12 cellular contexts compared by ENCODE assay signal in the genomic region with DNA sequence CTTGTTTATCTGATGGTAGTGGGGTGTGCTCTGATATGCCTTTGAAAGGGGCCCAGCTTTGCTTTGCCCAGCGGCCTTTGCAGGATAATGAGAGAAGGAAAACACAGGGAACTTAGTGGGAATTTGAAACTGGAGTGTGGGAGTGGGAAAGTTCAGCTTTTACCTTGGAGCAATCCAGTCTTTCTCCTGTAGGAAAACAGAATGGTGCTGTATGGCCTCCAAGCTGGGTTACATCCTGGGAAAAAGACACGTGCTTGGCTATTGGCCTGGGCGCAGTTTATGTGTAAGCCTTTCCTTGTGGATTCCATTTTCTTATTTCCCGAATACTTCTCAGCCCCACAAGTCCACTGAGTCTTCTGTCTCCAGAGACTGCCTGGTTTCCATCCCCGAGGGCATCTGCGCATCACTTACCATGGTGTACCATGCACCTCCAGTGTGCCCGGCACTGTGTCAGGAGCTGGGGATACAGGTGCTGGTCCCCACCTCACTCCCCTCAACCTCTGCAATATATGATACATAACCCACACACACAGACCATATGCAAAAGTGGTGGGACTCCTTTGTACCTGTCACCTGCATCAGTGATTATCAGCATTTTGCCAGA. TPM values are rescaled to one million over a fixed set of nuclear protein-coding genes. Genes with fewer than 3 reads are reported as not detected.
A peak's percentile ranks its signal among the peaks of the same experiment; 100 is the strongest.
DNase-seq lines count a peak whose midpoint lies in the region; ATAC-seq and TF ChIP-seq lines count a peak whose summit lies in the region.
"Had no signal": no experiment of that assay in that cellular context is flagged by ENCODE, and none has a peak within 500 bp of the region (broad histone marks: within the 10 kb centered on the region; RNA-seq: fewer than 3 reads in every experiment).

No MANE protein-coding gene starts in this region.

- H3K4me1 Mint-ChIP-seq in activated CD4-positive, alpha-beta memory T cell treated with anti-CD3 and anti-CD28 coated beads, Interleukin-2, amount 10 ng/mL, durations not matched to agents 7 days and 5 days = peaks cover 99% of the 10 kb centered on the region
- peaks cover 92% of the 10 kb centered on the region for H3K4me1 Mint-ChIP-seq in activated CD4-positive, alpha-beta memory T cell treated with anti-CD3 and anti-CD28 coated beads for 36 hours (ENCODE audit: low read depth)
- peaks cover 85% of the 10 kb centered on the region for H3K4me1 Mint-ChIP-seq in nephron

- no peak overlapping the region for H3K4me3 Mint-ChIP-seq in activated CD4-positive, alpha-beta memory T cell treated with anti-CD3 and anti-CD28 coated beads, Interleukin-2, amount 10 ng/mL, durations not matched to agents 7 days and 5 days
- no peak overlapping the region for H3K4me3 Mint-ChIP-seq in activated CD4-positive, alpha-beta memory T cell treated with anti-CD3 and anti-CD28 coated beads for 36 hours
- peak overlapping the region in 1 of 3 experiments; percentile 40 for H3K4me3 Mint-ChIP-seq in nephron
- H3K4me3 Mint-ChIP-seq: brain had no signal

- peaks cover 93% of the 10 kb centered on the region in 2 donors for H3K4me1 ChIP-seq in duodenal mucosa (ENCODE audit: control insufficient read depth in 1 of 2, insufficient read depth in 2 of 2, low read length in 2 of 2)
- H3K4me1 ChIP-seq in transverse colon = peaks cover 65 to 97% (median 93%) of the 10 kb centered on the region in 4 donors

- H3K27ac Mint-ChIP-seq in activated CD4-positive, alpha-beta memory T cell treated with anti-CD3 and anti-CD28 coated beads, Interleukin-2, amount 10 ng/mL, durations not matched to agents 7 days and 5 days = peak overlapping the region; percentile 91
- H3K27ac Mint-ChIP-seq in activated CD4-positive, alpha-beta memory T cell treated with anti-CD3 and anti-CD28 coated beads for 36 hours = no peak overlapping the region
- H3K27ac Mint-ChIP-seq in nephron = peak overlapping the region; percentile 57 to 91 (median 76)

- H3K27me3 ChIP-seq in duodenal mucosa (ENCODE audit: control insufficient read depth in 1 of 2, insufficient read depth in 2 of 2, low read length in 2 of 2) (no peaks in the 10 kb centered on the region), transverse colon (no peaks in the 10 kb centered on the region)

- H3K36me3 ChIP-seq in duodenal mucosa (ENCODE audit: control insufficient read depth in 1 of 2, insufficient read depth in 2 of 2, low read length in 2 of 2) = peaks cover 11 to 13% of the 10 kb centered on the region in 2 donors
- no peaks in the 10 kb centered on the region for H3K36me3 ChIP-seq in transverse colon

- no peaks in the 10 kb centered on the region for H3K27me3 Mint-ChIP-seq in activated CD4-positive, alpha-beta memory T cell treated with anti-CD3 and anti-CD28 coated beads, Interleukin-2, amount 10 ng/mL, durations not matched to agents 7 days and 5 days
- H3K27me3 Mint-ChIP-seq in activated CD4-positive, alpha-beta memory T cell treated with anti-CD3 and anti-CD28 coated beads for 36 hours = no peaks in the 10 kb centered on the region
- H3K27me3 Mint-ChIP-seq in nephron (ENCODE audit: low read depth) = no peaks in the 10 kb centered on the region
- H3K27me3 Mint-ChIP-seq: brain had no signal

- H3K4me3 ChIP-seq in duodenal mucosa (ENCODE audit: low read depth in 1 of 2, low read length in 2 of 2) (no peak overlapping the region), transverse colon (no peak overlapping the region)

- in situ Hi-C loops in transverse colon (cut with MboI; ENCODE audit: low pct_ligation_motif_present in 1 of 4, low pct_unique_long_range_greater_than_20kb in 1 of 4, low sequenced_read_pairs in 3 of 4) = no loop called here

- no peak for DNase-seq in activated CD4-positive, alpha-beta memory T cell treated with anti-CD3 and anti-CD28 coated beads, Interleukin-2, amount 10 ng/mL, durations not matched to agents 7 days and 5 days
- DNase-seq in activated CD4-positive, alpha-beta memory T cell treated with anti-CD3 and anti-CD28 coated beads for 36 hours = no peak
- DNase-seq in transverse colon (no peak), HUDEP-2 (lab: John Stamatoyannopoulos, UW; ENCODE audit: unreplicated experiment in 76 of 76) (no peak)
- DNase-seq: foreskin fibroblast, H7, NCI-H1092 treated with DMSO at 0.1 percent for 48 hours had no signal

- 80 to 100% methylated on average over 2 to 7 of the region's 7 CpGs for WGBS in transverse colon (ENCODE audit: low coverage in 1 of 2), 2 donors

- peak overlapping the region; percentile 51 to 54 for H3K9ac ChIP-seq in duodenal mucosa (ENCODE audit: low read depth in 1 of 2, low read length in 2 of 2)

- TF ChIP-seq EP300 in transverse colon (IDR thresholded peaks at IDR 0.05; ENCODE audit: low read depth) = no peak

- TF ChIP-seq CTCF in nephron (IDR thresholded peaks at IDR 0.05; ENCODE audit: unreplicated experiment in 3 of 3) (no peak), transverse colon (IDR thresholded peaks at IDR 0.05) (no peak)

- POLR2A ChIA-PET in activated CD4-positive, alpha-beta memory T cell treated with anti-CD3 and anti-CD28 coated beads, Interleukin-2, amount 10 ng/mL, durations not matched to agents 7 days and 5 days (lab: Charles Lee) = interaction anchor here (1.0 to 2.3 kb wide), 3 partner anchors 11 to 252 kb away, joined by 3 to 6 read pairs (median 3); partner anchors contain the start of genes MRPS12 and SARS2
- POLR2A ChIA-PET in activated CD4-positive, alpha-beta memory T cell treated with anti-CD3 and anti-CD28 coated beads for 36 hours (lab: Charles Lee) = no interaction called here

- peaks cover 66% of the 10 kb centered on the region for H3K36me3 Mint-ChIP-seq in activated CD4-positive, alpha-beta memory T cell treated with anti-CD3 and anti-CD28 coated beads, Interleukin-2, amount 10 ng/mL, durations not matched to agents 7 days and 5 days (ENCODE audit: low read depth)
- H3K36me3 Mint-ChIP-seq in activated CD4-positive, alpha-beta memory T cell treated with anti-CD3 and anti-CD28 coated beads for 36 hours = peaks cover 3% of the 10 kb centered on the region
- peaks cover 37% of the 10 kb centered on the region for H3K36me3 Mint-ChIP-seq in nephron (ENCODE audit: low read depth)

- TF ChIP-seq POLR2A in transverse colon (IDR thresholded peaks at IDR 0.05) = no peak

- intact Hi-C loops in activated CD4-positive, alpha-beta memory T cell treated with anti-CD3 and anti-CD28 coated beads for 36 hours (cut with micrococcal nuclease) = no loop called here
- intact Hi-C loops in transverse colon (cut with DNase I; ENCODE audit: low total_unique reads) = no loop called here

- CTCF ChIA-PET in activated CD4-positive, alpha-beta memory T cell treated with anti-CD3 and anti-CD28 coated beads, Interleukin-2, amount 10 ng/mL, durations not matched to agents 7 days and 5 days (lab: Charles Lee) = interaction anchor here (1.3 kb wide), 1 partner anchor 15 kb away, joined by 3 read pairs; no protein-coding TSS in a partner anchor
- CTCF ChIA-PET in activated CD4-positive, alpha-beta memory T cell treated with anti-CD3 and anti-CD28 coated beads for 36 hours (lab: Charles Lee) = interaction anchor here (1.0 kb wide), 1 partner anchor 23 kb away, joined by 4 read pairs; no protein-coding TSS in a partner anchor

- no peak for ATAC-seq in GM19328 (IDR thresholded peaks at IDR 0.05; ENCODE audit: unreplicated experiment)
- ATAC-seq in HG03175 (IDR thresholded peaks at IDR 0.05; ENCODE audit: unreplicated experiment) = no peak

- H3K9me3 ChIP-seq in duodenal mucosa (ENCODE audit: control insufficient read depth in 1 of 2, low read length in 2 of 2) (no peaks in the 10 kb centered on the region), transverse colon (no peaks in the 10 kb centered on the region)

- H3K9me3 Mint-ChIP-seq in activated CD4-positive, alpha-beta memory T cell treated with anti-CD3 and anti-CD28 coated beads, Interleukin-2, amount 10 ng/mL, durations not matched to agents 7 days and 5 days = peaks cover 4% of the 10 kb centered on the region
- peaks cover 4% of the 10 kb centered on the region for H3K9me3 Mint-ChIP-seq in activated CD4-positive, alpha-beta memory T cell treated with anti-CD3 and anti-CD28 coated beads for 36 hours
- no peaks in the 10 kb centered on the region for H3K9me3 Mint-ChIP-seq in nephron

- H3K27ac ChIP-seq in duodenal mucosa (ENCODE audit: low read depth, low read length) (peak overlapping the region; percentile 66), transverse colon (peak overlapping the region; percentile 87 to 94 (median 92))

RNA-seq across cellular contexts. Expression of gene ACTN4, which starts 31.5 kb away (rescaled TPM):
- 100 to 1,000 TPM; 532 to 534 TPM for total RNA-seq in activated CD4-positive, alpha-beta memory T cell treated with anti-CD3 and anti-CD28 coated beads, Interleukin-2, amount 10 ng/mL, durations not matched to agents 7 days and 5 days
- 100 to 1,000 TPM; 267 to 270 TPM for total RNA-seq in activated CD4-positive, alpha-beta memory T cell treated with anti-CD3 and anti-CD28 coated beads for 36 hours
- 1,000 to 10,000 TPM in 1 of 4 donors, 100 to 1,000 TPM in 3; 458 to 1,080 (median 723) TPM for total RNA-seq in transverse colon
